15 cellular contexts compared by ENCODE assay signal in genomic region chr7:158416283-158416933, GRCh38.
"Had no signal": no experiment of that assay in that cellular context is flagged by ENCODE, and none has a peak within 500 bp of the region (broad histone marks: within the 10 kb centered on the region; RNA-seq: fewer than 3 reads in every experiment).

No MANE protein-coding gene starts in this region.

- H3K36me3 ChIP-seq: ascending aorta, left ventricle myocardium inferior, pancreas, tibial artery had no signal

- H3K27me3 ChIP-seq: ascending aorta, pancreas, tibial artery had no signal

- H3K4me3 ChIP-seq: ascending aorta, coronary artery, left ventricle myocardium inferior, pancreas, tibial artery had no signal

- ATAC-seq: activated naive CD8-positive, alpha-beta T cell treated with anti-CD3 and anti-CD28 coated beads, Interleukin-2, amount 50 U/mL, for 24 hours had no signal

- DNase-seq: activated CD4-positive, alpha-beta T cell treated with anti-CD3 and anti-CD28 coated beads, Interleukin-2, amount 50 U/mL, for 48 hours; activated CD4-positive, CD25-positive, alpha-beta regulatory T cell treated with anti-CD3 and anti-CD28 coated beads, Interleukin-2, amount 50 U/mL, for 72 hours; activated naive CD4-positive, alpha-beta T cell treated with Interleukin-2 at 50 U/mL for 16 hours; activated naive CD8-positive, alpha-beta T cell treated with anti-CD3 and anti-CD28 coated beads, Interleukin-2, amount 50 U/mL, for 24 hours; effector CD8-positive, alpha-beta T cell; islet precursor cell; left ventricle myocardium inferior; mesendoderm; nephron progenitor cell; pancreas; retina; stimulated activated CD4-positive, alpha-beta T cell treated with anti-CD3 and anti-CD28 coated beads, Interleukin-4, amount 100 ng/mL, for 4 hours had no signal

- H3K27ac ChIP-seq: ascending aorta, coronary artery, left ventricle myocardium inferior, pancreas, tibial artery had no signal

- H3K4me1 ChIP-seq: ascending aorta, left ventricle myocardium inferior, pancreas, tibial artery had no signal

- H3K27ac Mint-ChIP-seq: activated naive CD8-positive, alpha-beta T cell treated with anti-CD3 and anti-CD28 coated beads, Interleukin-2, amount 50 U/mL, for 24 hours; nephron progenitor cell had no signal

- H3K9me3 ChIP-seq: ascending aorta, pancreas had no signal

- H3K4me3 Mint-ChIP-seq: activated naive CD8-positive, alpha-beta T cell treated with anti-CD3 and anti-CD28 coated beads, Interleukin-2, amount 50 U/mL, for 24 hours; nephron progenitor cell had no signal

- H3K4me1 Mint-ChIP-seq: activated naive CD8-positive, alpha-beta T cell treated with anti-CD3 and anti-CD28 coated beads, Interleukin-2, amount 50 U/mL, for 24 hours had no signal
